29 cellular contexts compared by ENCODE assay signal in genomic region chr5:63125392-63125791, GRCh38.
DNase-seq lines count a peak whose midpoint lies in the region; ATAC-seq and TF ChIP-seq lines count a peak whose summit lies in the region.
"Had no signal": no experiment of that assay in that cellular context is flagged by ENCODE, and none has a peak within 500 bp of the region (broad histone marks: within the 10 kb centered on the region; RNA-seq: fewer than 3 reads in every experiment).

No MANE protein-coding gene starts in this region.

- CTCF ChIA-PET in CD4-positive, alpha-beta memory T cell (lab: Charles Lee; ENCODE audit: partially characterized antibody): interaction anchor here (0.7 kb wide), 1 partner anchor 891 kb away, joined by 3 read pairs; no protein-coding TSS in a partner anchor

- H3K4me1 ChIP-seq in NT2/D1 (ENCODE audit: insufficient read depth, insufficient read length) (no peaks in the 10 kb centered on the region), trophoblast cell (ENCODE audit: control insufficient read depth in 1 of 2, insufficient read depth in 2 of 2, low read length in 2 of 2) (no peaks in the 10 kb centered on the region), upper lobe of left lung (no peaks in the 10 kb centered on the region)
- H3K4me1 ChIP-seq in CD4-positive, alpha-beta memory T cell (ENCODE audit: insufficient read depth, low read length): no peaks in the 10 kb centered on the region
- H3K4me1 ChIP-seq: BE2C, parathyroid adenoma, uterus had no signal

- H3K4me3 Mint-ChIP-seq in CD4-positive, alpha-beta memory T cell: no peak overlapping the region
- H3K4me3 Mint-ChIP-seq: activated CD4-positive, alpha-beta memory T cell treated with anti-CD3 and anti-CD28 coated beads for 36 hours; memory B cell; neural crest cell; stimulated activated naive CD8-positive, alpha-beta T cell treated with anti-CD3 and anti-CD28 coated beads, Interleukin-15, Interleukin-2, amounts not matched to agents 100 ng/mL and 50 ng/mL, for 24 hours; T-helper 1 cell treated with Interleukin-12 subunit alpha and Interleukin-12 subunit beta and Interleukin-4 antibody, amounts not matched to agents 30 μg/mL and 1 μg/mL, for 36 hours had no signal

- H3K36me3 ChIP-seq in NT2/D1 (ENCODE audit: insufficient read depth, insufficient read length, low read length) (no peaks in the 10 kb centered on the region), trophoblast cell (ENCODE audit: control insufficient read depth in 1 of 2, insufficient read depth in 2 of 2, low read length in 2 of 2) (no peaks in the 10 kb centered on the region), upper lobe of left lung (no peaks in the 10 kb centered on the region)
- no peaks in the 10 kb centered on the region for H3K36me3 ChIP-seq in CD4-positive, alpha-beta memory T cell (ENCODE audit: insufficient read depth, low read length)
- H3K36me3 ChIP-seq: BE2C, thoracic aorta, uterus had no signal

- TF ChIP-seq POLR2A in upper lobe of left lung (IDR thresholded peaks at IDR 0.05): no peak

- no peak overlapping the region for H3K18ac ChIP-seq in trophoblast cell (ENCODE audit: low read length)

- peaks cover 0 to 9% (median 0%) of the 10 kb centered on the region in 8 donors for H3K9me3 Mint-ChIP-seq in CD4-positive, alpha-beta memory T cell
- H3K9me3 Mint-ChIP-seq: activated CD4-positive, alpha-beta memory T cell treated with anti-CD3 and anti-CD28 coated beads for 36 hours; memory B cell; neural crest cell; stimulated activated naive CD8-positive, alpha-beta T cell treated with anti-CD3 and anti-CD28 coated beads, Interleukin-15, Interleukin-2, amounts not matched to agents 100 ng/mL and 50 ng/mL, for 24 hours; T-helper 1 cell treated with Interleukin-12 subunit alpha and Interleukin-12 subunit beta and Interleukin-4 antibody, amounts not matched to agents 30 μg/mL and 1 μg/mL, for 36 hours had no signal

- H3K79me2 ChIP-seq in trophoblast cell (ENCODE audit: control insufficient read depth, insufficient read depth, low read length, poor library complexity): no peaks in the 10 kb centered on the region
- H3K79me2 ChIP-seq: parathyroid adenoma had no signal

- no peaks in the 10 kb centered on the region for H3K79me1 ChIP-seq in trophoblast cell (ENCODE audit: low read length)

- peak overlapping the region; percentile 54 for H2AK5ac ChIP-seq in trophoblast cell (ENCODE audit: low read length)

- no peaks in the 10 kb centered on the region for H3K36me3 Mint-ChIP-seq in CD4-positive, alpha-beta memory T cell
- H3K36me3 Mint-ChIP-seq: activated CD4-positive, alpha-beta memory T cell treated with anti-CD3 and anti-CD28 coated beads for 36 hours; memory B cell had no signal

- no peak overlapping the region for H2AFZ ChIP-seq in trophoblast cell (ENCODE audit: insufficient read depth, low read length, poor library complexity)
- H2AFZ ChIP-seq: parathyroid adenoma, PC-9 had no signal

- TF ChIP-seq CTCF in upper lobe of left lung (IDR thresholded peaks at IDR 0.05): no peak

- H3K27me3 ChIP-seq in NT2/D1 (ENCODE audit: insufficient read depth, insufficient read length): no peaks in the 10 kb centered on the region
- no peaks in the 10 kb centered on the region for H3K27me3 ChIP-seq in trophoblast cell (ENCODE audit: insufficient read depth, low read length)
- H3K27me3 ChIP-seq in upper lobe of left lung: no peaks in the 10 kb centered on the region
- H3K27me3 ChIP-seq in CD4-positive, alpha-beta memory T cell (ENCODE audit: insufficient read depth, low read length): no peaks in the 10 kb centered on the region
- H3K27me3 ChIP-seq: BE2C, uterus had no signal

- H3K27ac ChIP-seq in trophoblast cell (ENCODE audit: low read depth, low read length): no peak overlapping the region
- H3K27ac ChIP-seq in upper lobe of left lung: no peak overlapping the region
- H3K27ac ChIP-seq in CD4-positive, alpha-beta memory T cell (ENCODE audit: low read depth, low read length): no peak overlapping the region
- H3K27ac ChIP-seq: HL-60, parathyroid adenoma, PC-9, SK-N-MC, thoracic aorta, uterus had no signal

- no peak overlapping the region for H3K9ac ChIP-seq in NT2/D1 (ENCODE audit: insufficient read length, low read depth)
- no peak overlapping the region for H3K9ac ChIP-seq in trophoblast cell (ENCODE audit: low read length)
- H3K9ac ChIP-seq: parathyroid adenoma had no signal

- no peaks in the 10 kb centered on the region for H3K27me3 Mint-ChIP-seq in CD4-positive, alpha-beta memory T cell
- H3K27me3 Mint-ChIP-seq: memory B cell; stimulated activated naive CD8-positive, alpha-beta T cell treated with anti-CD3 and anti-CD28 coated beads, Interleukin-15, Interleukin-2, amounts not matched to agents 100 ng/mL and 50 ng/mL, for 24 hours had no signal

- H3K4me2 ChIP-seq in trophoblast cell (ENCODE audit: low read length): no peak overlapping the region
- H3K4me2 ChIP-seq: PC-9, smooth muscle cell had no signal

- no peak for TF ChIP-seq EP300 in upper lobe of left lung (IDR thresholded peaks at IDR 0.05)

- H4K91ac ChIP-seq in trophoblast cell (ENCODE audit: low read depth, low read length): no peak overlapping the region

- H4K8ac ChIP-seq in trophoblast cell (ENCODE audit: low read depth, low read length): no peak overlapping the region

- H2BK120ac ChIP-seq in trophoblast cell (ENCODE audit: insufficient read depth, low read length, poor library complexity): no peak overlapping the region

- H4K12ac ChIP-seq in trophoblast cell (ENCODE audit: low read depth, low read length): no peak overlapping the region

- ATAC-seq in GM18858 (IDR thresholded peaks at IDR 0.05; ENCODE audit: unreplicated experiment) (peak; percentile 19), GM21526 (IDR thresholded peaks at IDR 0.05; ENCODE audit: low FRiP score, unreplicated experiment) (peak; percentile 9), upper lobe of left lung (ENCODE audit: low FRiP score in 2 of 2) (no peak)

- H3K23ac ChIP-seq in trophoblast cell (ENCODE audit: low read length): no peak overlapping the region

- intact Hi-C loops in CD4-positive, alpha-beta memory T cell (cut with micrococcal nuclease): no loop called here

- H2BK5ac ChIP-seq in trophoblast cell (ENCODE audit: low read depth, low read length, poor library complexity): no peak overlapping the region

- H3K9me3 ChIP-seq in NT2/D1 (ENCODE audit: insufficient read depth, low read length): no peaks in the 10 kb centered on the region
- H3K9me3 ChIP-seq in trophoblast cell (ENCODE audit: insufficient read depth, low read depth, low read length): no peaks in the 10 kb centered on the region
- H3K9me3 ChIP-seq in upper lobe of left lung: no peaks in the 10 kb centered on the region
- H3K9me3 ChIP-seq in CD4-positive, alpha-beta memory T cell (ENCODE audit: control insufficient read depth in 1 of 2, low read length in 2 of 2): no peaks in the 10 kb centered on the region
- H3K9me3 ChIP-seq: BE2C, thoracic aorta had no signal

- H3K27ac Mint-ChIP-seq in CD4-positive, alpha-beta memory T cell: no peak overlapping the region
- H3K27ac Mint-ChIP-seq: activated CD4-positive, alpha-beta memory T cell treated with anti-CD3 and anti-CD28 coated beads for 36 hours; memory B cell; stimulated activated naive CD8-positive, alpha-beta T cell treated with anti-CD3 and anti-CD28 coated beads, Interleukin-15, Interleukin-2, amounts not matched to agents 100 ng/mL and 50 ng/mL, for 24 hours; T-helper 1 cell treated with Interleukin-12 subunit alpha and Interleukin-12 subunit beta and Interleukin-4 antibody, amounts not matched to agents 30 μg/mL and 1 μg/mL, for 36 hours had no signal

- H2BK12ac ChIP-seq in trophoblast cell (ENCODE audit: low read length): no peak overlapping the region

- H3K4me1 Mint-ChIP-seq in CD4-positive, alpha-beta memory T cell: no peaks in the 10 kb centered on the region

- POLR2A ChIA-PET in CD4-positive, alpha-beta memory T cell (lab: Charles Lee; ENCODE audit: partially characterized antibody): no interaction called here

- H3K4ac ChIP-seq in trophoblast cell (ENCODE audit: low read depth, low read length): no peak overlapping the region

- peak; percentile 40 for DNase-seq in NT2/D1 (ENCODE audit: low read depth, low spot score)
- DNase-seq in trophoblast cell: no peak
- DNase-seq in upper lobe of left lung: no peak
- DNase-seq in CD4-positive, alpha-beta memory T cell: no peak
- no peak for DNase-seq in GM19240 (ENCODE audit: insufficient read length, low spot score)
- DNase-seq: activated CD4-positive, CD25-positive, alpha-beta regulatory T cell treated with anti-CD3 and anti-CD28 coated beads, Interleukin-2, amount 50 U/mL, for 72 hours; activated CD8-positive, alpha-beta memory T cell treated with anti-CD3 and anti-CD28 coated beads, Interleukin-2, amount 50 U/mL, for 4 hours; activated naive CD4-positive, alpha-beta T cell treated with Interleukin-2 at 50 U/mL for 16 hours; BE2C; central memory CD4-positive, alpha-beta T cell; cortex of kidney; DMS153; effector memory CD4-positive, alpha-beta T cell; GOT3; PC-9; uterus had no signal

- no peak overlapping the region for H3K14ac ChIP-seq in trophoblast cell (ENCODE audit: low read length)

- H3K4me3 ChIP-seq in NT2/D1 (ENCODE audit: insufficient read length, low read depth) (no peak overlapping the region), trophoblast cell (ENCODE audit: low read depth, low read length) (no peak overlapping the region), upper lobe of left lung (no peak overlapping the region)
- H3K4me3 ChIP-seq in CD4-positive, alpha-beta memory T cell (ENCODE audit: low read length in 2 of 2): no peak overlapping the region
- H3K4me3 ChIP-seq: GM12878, PC-9, SK-N-MC, smooth muscle cell, thoracic aorta, uterus had no signal

Comparison
In these comparisons a context has a peak if more than half of its experiments do, and no peak if none do; other contexts are left out.
1. ATAC-seq: peak in GM18858 (single experiment) and GM21526 (single experiment); none in upper lobe of left lung (0 of 2).